In genomic region chr9:97078362-97078761, GRCh38 we compare ENCODE assay signal across 26 cellular contexts. TPM values are rescaled to one million over a fixed set of nuclear protein-coding genes. Genes with fewer than 3 reads are reported as not detected.
"Had no signal": no experiment of that assay in that cellular context is flagged by ENCODE, and none has a peak within 500 bp of the region (broad histone marks: within the 10 kb centered on the region; RNA-seq: fewer than 3 reads in every experiment).

No MANE protein-coding gene starts in this region.

- FAIRE-seq: endometrium, islet of Langerhans, keratinocyte had no signal

- H3K36me3 ChIP-seq: colonic mucosa, esophagus squamous epithelium, gastrocnemius medialis, heart right ventricle, left lung, lower lobe of right lung had no signal

- H3K9me3 ChIP-seq: colonic mucosa, gastrocnemius medialis, lower lobe of right lung, mucosa of descending colon had no signal

- H3K27ac ChIP-seq: colonic mucosa, epithelial cell of prostate, esophagus squamous epithelium, gastrocnemius medialis, heart right ventricle, left lung, lower lobe of right lung had no signal

- ATAC-seq: effector memory CD8-positive, alpha-beta T cell; esophagus mucosa; gastrocnemius medialis; heart right ventricle; left cardiac atrium; left lung; left ventricle myocardium superior; mucosa of descending colon; naive thymus-derived CD4-positive, alpha-beta T cell had no signal

- H3K4me3 ChIP-seq: colonic mucosa, esophagus squamous epithelium, gastrocnemius medialis, heart right ventricle, left lung, lower lobe of right lung, mucosa of descending colon had no signal

- DNase-seq: colonic mucosa; cortex of kidney; effector CD8-positive, alpha-beta T cell; effector memory CD8-positive, alpha-beta T cell; endodermal cell; erythroblast; esophagus squamous epithelium; foreskin fibroblast; foreskin melanocyte; gastrocnemius medialis; glutamatergic neuron; head of caudate nucleus; heart right ventricle; hippocampal formation; left cardiac atrium; left lung; left ventricle myocardium superior; lower lobe of right lung; mesenchymal stem cell; mucosa of descending colon; naive thymus-derived CD4-positive, alpha-beta T cell had no signal

- H3K4me1 ChIP-seq: colonic mucosa, gastrocnemius medialis, left lung, lower lobe of right lung had no signal

RNA-seq across cellular contexts. Expression of gene CTSV, which starts 39.4 kb away (rescaled TPM):
- polyA plus RNA-seq: naive thymus-derived CD4-positive, alpha-beta T cell had no signal
